8 cellular contexts compared by ENCODE assay signal in the genomic region with DNA sequence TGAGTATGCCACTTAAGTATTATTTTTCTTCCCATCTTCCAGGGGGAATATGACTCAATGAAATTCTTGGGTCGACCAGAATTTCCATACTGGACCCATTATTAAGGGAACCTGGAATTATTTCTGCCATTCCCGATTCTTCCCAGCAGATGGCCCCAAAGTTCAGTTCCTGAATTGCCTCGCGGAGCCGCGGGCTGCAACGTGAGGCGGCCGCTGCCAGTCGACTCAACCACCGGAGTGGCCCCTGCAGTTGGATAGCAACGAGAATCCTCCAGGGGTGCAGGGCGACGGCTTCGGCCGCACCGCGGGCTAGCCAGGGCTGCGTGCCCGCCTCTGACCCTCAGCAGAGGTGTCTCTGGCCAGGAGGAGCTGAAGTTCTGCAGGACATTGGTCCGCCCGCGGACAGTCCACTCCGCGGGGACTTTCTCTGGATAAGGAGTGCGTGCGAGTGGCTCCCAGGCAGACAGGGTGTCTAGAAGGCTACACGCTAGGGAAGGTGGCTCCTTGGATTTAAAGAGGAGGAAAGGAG. TPM values are rescaled to one million over a fixed set of nuclear protein-coding genes. Genes with fewer than 3 reads are reported as not detected.
A peak's percentile ranks its signal among the peaks of the same experiment; 100 is the strongest.
DNase-seq lines count a peak whose midpoint lies in the region; ATAC-seq and TF ChIP-seq lines count a peak whose summit lies in the region.

No MANE protein-coding gene starts in this region.

- peak overlapping the region; percentile 49 for H3K4me3 ChIP-seq in GM06990 (replicated peaks; ENCODE audit: low read depth, low read length)
- peak overlapping the region; percentile 38; the same call in 1 of the 2 replicates for H3K4me3 ChIP-seq in PC-9
- peak overlapping the region; percentile 60 for H3K4me3 ChIP-seq in fibroblast of pulmonary artery (replicated peaks; ENCODE audit: low read depth, low read length)
- H3K4me3 ChIP-seq in naive thymus-derived CD4-positive, alpha-beta T cell (ENCODE audit: low read length): peak overlapping the region; percentile 87

- H3K36me3 ChIP-seq in GM06990 (ENCODE audit: control insufficient read depth, insufficient read depth, low read length) (no peaks in the 10 kb centered on the region), PC-9 (ENCODE audit: low read depth) (no peaks in the 10 kb centered on the region)
- no peaks in the 10 kb centered on the region for H3K36me3 ChIP-seq in naive thymus-derived CD4-positive, alpha-beta T cell (ENCODE audit: control insufficient read depth in 2 of 3, insufficient read depth in 3 of 3, low read length in 3 of 3)

- H3K79me2 ChIP-seq in PC-9 (ENCODE audit: low read depth): no peaks in the 10 kb centered on the region

- peaks cover 0 to 60% (median 3%) of the 10 kb centered on the region in 5 donors for H3K27me3 Mint-ChIP-seq in naive thymus-derived CD4-positive, alpha-beta T cell

- H3K4me2 ChIP-seq in PC-9: peak overlapping the region; percentile 75

- 0 out of 2 replicates have a peak, but pooled peaks cover 1% of the 10 kb centered on the region for H3K27me3 ChIP-seq in GM06990 (replicated peaks; ENCODE audit: control insufficient read depth, insufficient read depth, low read length)
- peaks cover 10% of the 10 kb centered on the region; the same call in 1 of the 2 replicates for H3K27me3 ChIP-seq in PC-9 (ENCODE audit: insufficient read depth, low read depth)
- H3K27me3 ChIP-seq in naive thymus-derived CD4-positive, alpha-beta T cell (ENCODE audit: control insufficient read depth in 2 of 2, insufficient read depth in 2 of 2, low read length in 2 of 2): no peaks in the 10 kb centered on the region

- no peaks in the 10 kb centered on the region for H3K4me1 ChIP-seq in PC-9 (replicated peaks; ENCODE audit: insufficient read depth)
- peaks cover 13 to 19% of the 10 kb centered on the region in 2 donors for H3K4me1 ChIP-seq in naive thymus-derived CD4-positive, alpha-beta T cell (ENCODE audit: control insufficient read depth in 2 of 2, insufficient read depth in 2 of 2, low read length in 2 of 2)

- intact Hi-C loops in PC-9 (cut with micrococcal nuclease; ENCODE audit: unreplicated experiment): loop anchor here (1.0 to 10.0 kb wide), 4 partner anchors 32 to 510 kb away; no protein-coding TSS in a partner anchor
- intact Hi-C loops in naive thymus-derived CD4-positive, alpha-beta T cell (cut with micrococcal nuclease): loop anchor here (1.0 to 5.0 kb wide), 11 partner anchors 14 to 577 kb away; partner anchors contain the start of genes CEP128 (in 1 of the 2) and SEL1L (in 1 of the 2)

- CTCF ChIA-PET in PC-9 (lab: Charles Lee): interaction anchor here (0.6 to 1.6 kb wide), 4 partner anchors 21 to 1003 kb away, joined by 3 to 16 read pairs (median 3); no protein-coding TSS in a partner anchor
- CTCF ChIA-PET in naive thymus-derived CD4-positive, alpha-beta T cell (lab: Charles Lee): interaction anchor here (0.6 to 6.1 kb wide), 4 partner anchors 33 to 228 kb away, joined by 3 to 81 read pairs (median 3); no protein-coding TSS in a partner anchor

- H3K36me3 Mint-ChIP-seq in naive thymus-derived CD4-positive, alpha-beta T cell: peaks cover 0 to 18% (median 0%) of the 10 kb centered on the region in 5 donors
- H3K36me3 Mint-ChIP-seq in stimulated activated effector memory CD8-positive, alpha-beta T cell treated with anti-CD3 and anti-CD28 coated beads, Interleukin-12 subunit alpha, Interleukin-12 subunit beta, amount 100 ng/mL, for 72 hours: peaks cover 5% of the 10 kb centered on the region

- 0 out of 2 replicates have a peak overlapping the region, but pooled peaks have one; percentile 52 for H2AFZ ChIP-seq in PC-9

- ATAC-seq in naive thymus-derived CD4-positive, alpha-beta T cell: peak; percentile 84
- ATAC-seq in stimulated activated effector memory CD8-positive, alpha-beta T cell treated with anti-CD3 and anti-CD28 coated beads, Interleukin-12 subunit alpha, Interleukin-12 subunit beta, amount 100 ng/mL, for 72 hours: peak; percentile 72
- no peak for ATAC-seq in GM19023 (IDR thresholded peaks at IDR 0.05; ENCODE audit: unreplicated experiment)

- 0 out of 2 replicates have a peak, but pooled peaks cover 3% of the 10 kb centered on the region for H3K9me3 ChIP-seq in PC-9 (ENCODE audit: insufficient read depth, low read depth)
- no peaks in the 10 kb centered on the region for H3K9me3 ChIP-seq in naive thymus-derived CD4-positive, alpha-beta T cell (ENCODE audit: control insufficient read depth in 2 of 3, low read length in 3 of 3)

- H3K4me3 Mint-ChIP-seq in naive thymus-derived CD4-positive, alpha-beta T cell: peak overlapping the region; percentile 80 to 93 (median 88)
- peak overlapping the region; percentile 90 for H3K4me3 Mint-ChIP-seq in stimulated activated effector memory CD8-positive, alpha-beta T cell treated with anti-CD3 and anti-CD28 coated beads, Interleukin-12 subunit alpha, Interleukin-12 subunit beta, amount 100 ng/mL, for 72 hours

- DNase-seq in GM06990 (ENCODE audit: extremely low read depth, insufficient read length) (peak; percentile 59), HuH-7.5 (ENCODE audit: low spot score) (peak; percentile 37), PC-9 (peak; percentile 47 to 82), fibroblast of pulmonary artery (ENCODE audit: low read depth) (peak; percentile 81)
- peak; percentile 49 to 56 for DNase-seq in activated T-helper 1 cell treated with anti-CD3 and anti-CD28 coated beads, Interleukin-2, amount 50 U/mL, for 16 hours (ENCODE audit: low read depth in 1 of 2, low spot score in 1 of 2)
- DNase-seq in naive thymus-derived CD4-positive, alpha-beta T cell: peak; percentile 48 to 71 (median 66)
- peak; percentile 61 to 77 for DNase-seq in stimulated activated effector memory CD8-positive, alpha-beta T cell treated with anti-CD3 and anti-CD28 coated beads, Interleukin-12 subunit alpha, Interleukin-12 subunit beta, amount 100 ng/mL, for 72 hours (ENCODE audit: low spot score in 2 of 2)

- no peaks in the 10 kb centered on the region for H3K9me2 ChIP-seq in PC-9 (ENCODE audit: insufficient read depth)

- H3K4me1 Mint-ChIP-seq in naive thymus-derived CD4-positive, alpha-beta T cell: peaks cover 13 to 51% (median 38%) of the 10 kb centered on the region in 7 donors
- peaks cover 24% of the 10 kb centered on the region for H3K4me1 Mint-ChIP-seq in stimulated activated effector memory CD8-positive, alpha-beta T cell treated with anti-CD3 and anti-CD28 coated beads, Interleukin-12 subunit alpha, Interleukin-12 subunit beta, amount 100 ng/mL, for 72 hours

- POLR2A ChIA-PET in PC-9 (lab: Charles Lee; ENCODE audit: unreplicated experiment): no interaction called here
- POLR2A ChIA-PET in naive thymus-derived CD4-positive, alpha-beta T cell (lab: Charles Lee): interaction anchor here (0.8 to 1.2 kb wide), 3 partner anchors 12 to 510 kb away, joined by 3 to 4 read pairs (median 3); no protein-coding TSS in a partner anchor

- no peak overlapping the region for H3K27ac ChIP-seq in PC-9
- H3K27ac ChIP-seq in naive thymus-derived CD4-positive, alpha-beta T cell (ENCODE audit: low read depth, low read length): no peak overlapping the region

- H4K20me1 ChIP-seq in PC-9 (ENCODE audit: insufficient read depth): no peaks in the 10 kb centered on the region

- peak; percentile 66 for TF ChIP-seq CTCF in GM06990 (IDR thresholded peaks at IDR 0.05; ENCODE audit: insufficient read depth, low read length, poor library complexity, severe bottlenecking)
- peak; percentile 88 for TF ChIP-seq CTCF in PC-9 (conservative IDR thresholded peaks at IDR 0.05)
- TF ChIP-seq CTCF in fibroblast of pulmonary artery (IDR thresholded peaks at IDR 0.05; ENCODE audit: low read length, missing control alignments): peak; percentile 79

- no TSS peak for BruUV-seq in PC-9 (replicated peaks; lab: Mats Ljungman, UMichigan)

- peaks cover 0 to 5% (median 0%) of the 10 kb centered on the region in 11 donors for H3K9me3 Mint-ChIP-seq in naive thymus-derived CD4-positive, alpha-beta T cell
- H3K9me3 Mint-ChIP-seq in stimulated activated effector memory CD8-positive, alpha-beta T cell treated with anti-CD3 and anti-CD28 coated beads, Interleukin-12 subunit alpha, Interleukin-12 subunit beta, amount 100 ng/mL, for 72 hours: no peaks in the 10 kb centered on the region

- H3F3A ChIP-seq in PC-9 (ENCODE audit: insufficient read depth, low read depth): no peaks in the 10 kb centered on the region

- H3K27ac Mint-ChIP-seq in naive thymus-derived CD4-positive, alpha-beta T cell: peak overlapping the region in 4 of 9 donors; percentile 51 to 86 (median 67)
- H3K27ac Mint-ChIP-seq in stimulated activated effector memory CD8-positive, alpha-beta T cell treated with anti-CD3 and anti-CD28 coated beads, Interleukin-12 subunit alpha, Interleukin-12 subunit beta, amount 100 ng/mL, for 72 hours: peak overlapping the region; percentile 89

RNA-seq across cellular contexts. Expression of gene TSHR, which starts 0.6 kb away (rescaled TPM):
- not detected in 2 replicates for total RNA-seq in PC-9 (2021)
- 1 to 10 TPM in 1 of 5 experiments, under 1 TPM in 2, not detected in 2; 0.48 to 2.2 (median 0.78) TPM for total RNA-seq in naive thymus-derived CD4-positive, alpha-beta T cell
- polyA plus RNA-seq in naive thymus-derived CD4-positive, alpha-beta T cell: not detected

RNA-seq across cellular contexts. Expression of gene CEP128, which starts 13.3 kb away (rescaled TPM):
- 24.2 and 29.3 TPM in 2 replicates for total RNA-seq in PC-9 (2021)
- total RNA-seq in naive thymus-derived CD4-positive, alpha-beta T cell: 10 to 100 TPM in 3 of 5 experiments, 1 to 10 TPM in 2; 7.7 to 22.8 (median 10.1) TPM
- 1 to 10 TPM; 4.2 to 6.7 TPM for polyA plus RNA-seq in naive thymus-derived CD4-positive, alpha-beta T cell
